8 cellular contexts compared by ENCODE assay signal in genomic region chr13:26185720-26186119, GRCh38. TPM values are rescaled to one million over a fixed set of nuclear protein-coding genes. Genes with fewer than 3 reads are reported as not detected.
DNase-seq lines count a peak whose midpoint lies in the region; ATAC-seq and TF ChIP-seq lines count a peak whose summit lies in the region.

No MANE protein-coding gene starts in this region.

- no peak for DNase-seq in dorsolateral prefrontal cortex
- DNase-seq in natural killer cell treated with Interleukin-12 subunit alpha and Interleukin-12 subunit beta and Interleukin-15 and Interleukin-18, amount 100 ng/mL, for 72 hours (ENCODE audit: low spot score): no peak
- no peak for DNase-seq in HuH-7.5 (ENCODE audit: low spot score)
- no peak for DNase-seq in NOMO-1 treated with DMSO at 0.1 percent for 48 hours (lab: John Stamatoyannopoulos, UW; ENCODE audit: unreplicated experiment)

- peak overlapping the region in 57 of 59 donors; percentile 3 to 91 (median 82) for H3K27ac ChIP-seq in dorsolateral prefrontal cortex

- peak in 1 of 56 donors; percentile 2 for TF ChIP-seq CTCF in dorsolateral prefrontal cortex (IDR thresholded peaks at IDR 0.05 in 54 of 56, conservative IDR thresholded peaks at IDR 0.05 in 2 of 56; ENCODE audit: low read depth in 1 of 56, partially characterized antibody in 56 of 56)

- H3K27me3 Mint-ChIP-seq in IgD-negative memory B cell: no peaks in the 10 kb centered on the region
- H3K27me3 Mint-ChIP-seq in natural killer cell treated with Interleukin-12 subunit alpha and Interleukin-12 subunit beta and Interleukin-15 and Interleukin-18, amount 100 ng/mL, for 72 hours: no peaks in the 10 kb centered on the region

- ATAC-seq in GM19395 (IDR thresholded peaks at IDR 0.05; ENCODE audit: unreplicated experiment) (peak; percentile 10), HG03039 (IDR thresholded peaks at IDR 0.05; ENCODE audit: unreplicated experiment) (no peak), HG03571 (IDR thresholded peaks at IDR 0.05; ENCODE audit: unreplicated experiment) (no peak)
- ATAC-seq in natural killer cell treated with Interleukin-12 subunit alpha and Interleukin-12 subunit beta and Interleukin-15 and Interleukin-18, amount 100 ng/mL, for 72 hours: no peak

- intact Hi-C loops in dorsolateral prefrontal cortex (cut with DNase I): loop anchor here (1.0 to 10.0 kb wide), 9 partner anchors 36 to 749 kb away; partner anchors contain the start of genes CDK8 (in 2 of the 2) and RNF6 (in 1 of the 2)

- peak overlapping the region; percentile 93 to 95 (median 94) for H3K4me3 Mint-ChIP-seq in IgD-negative memory B cell
- peak overlapping the region; percentile 89 for H3K4me3 Mint-ChIP-seq in natural killer cell treated with Interleukin-12 subunit alpha and Interleukin-12 subunit beta and Interleukin-15 and Interleukin-18, amount 100 ng/mL, for 72 hours

- peaks cover 0 to 2% (median 0%) of the 10 kb centered on the region in 3 donors for H3K9me3 Mint-ChIP-seq in IgD-negative memory B cell
- H3K9me3 Mint-ChIP-seq in natural killer cell treated with Interleukin-12 subunit alpha and Interleukin-12 subunit beta and Interleukin-15 and Interleukin-18, amount 100 ng/mL, for 72 hours: no peaks in the 10 kb centered on the region

- no peaks in the 10 kb centered on the region for H3K36me3 Mint-ChIP-seq in IgD-negative memory B cell
- H3K36me3 Mint-ChIP-seq in natural killer cell treated with Interleukin-12 subunit alpha and Interleukin-12 subunit beta and Interleukin-15 and Interleukin-18, amount 100 ng/mL, for 72 hours: no peaks in the 10 kb centered on the region

- H3K4me1 Mint-ChIP-seq in IgD-negative memory B cell: peaks cover 30 to 32% (median 31%) of the 10 kb centered on the region in 3 donors
- peaks cover 17 to 23% of the 10 kb centered on the region in 2 donors for H3K4me1 Mint-ChIP-seq in natural killer cell treated with Interleukin-12 subunit alpha and Interleukin-12 subunit beta and Interleukin-15 and Interleukin-18, amount 100 ng/mL, for 72 hours (ENCODE audit: low read depth in 2 of 2)

- H3K4me3 ChIP-seq in dorsolateral prefrontal cortex: peak overlapping the region; percentile 51 to 84 (median 70)

- no peaks in the 10 kb centered on the region for H3K27me3 ChIP-seq in dorsolateral prefrontal cortex

- peak overlapping the region; percentile 97 to 99 (median 97) for H3K27ac Mint-ChIP-seq in IgD-negative memory B cell
- peak overlapping the region; percentile 83 to 94 for H3K27ac Mint-ChIP-seq in natural killer cell treated with Interleukin-12 subunit alpha and Interleukin-12 subunit beta and Interleukin-15 and Interleukin-18, amount 100 ng/mL, for 72 hours

RNA-seq across cellular contexts. Expression of gene RNF6, which starts 36.4 kb away (rescaled TPM):
- 52.7 TPM for polyA plus RNA-seq in IgD-negative memory B cell
- 10 to 100 TPM; 25.4 to 76.6 (median 53.5) TPM for total RNA-seq in dorsolateral prefrontal cortex
- total RNA-seq in natural killer cell treated with Interleukin-12 subunit alpha and Interleukin-12 subunit beta and Interleukin-15 and Interleukin-18, amount 100 ng/mL, for 72 hours: 10 to 100 TPM; 37.7 to 64.4 TPM
